In genomic region chr17:64496348-64496785, GRCh38 we compare ENCODE assay signal across 7 cellular contexts. TPM values are rescaled to one million over a fixed set of nuclear protein-coding genes. Genes with fewer than 3 reads are reported as not detected.
DNase-seq lines count a peak whose midpoint lies in the region; ATAC-seq and TF ChIP-seq lines count a peak whose summit lies in the region.

No MANE protein-coding gene starts in this region.

- intact Hi-C loops in PC-9 (cut with micrococcal nuclease; ENCODE audit: unreplicated experiment) (loop anchor here (5.0 kb wide), 1 partner anchor 169 kb away; no protein-coding TSS in a partner anchor), esophagus muscularis mucosa (cut with DNase I) (no loop called here)

- H2AFZ ChIP-seq in PC-9, result peak overlapping the region; percentile 81

- no peaks in the 10 kb centered on the region for H3K27me3 Mint-ChIP-seq in progenitor cell of endocrine pancreas

- peaks cover 36% of the 10 kb centered on the region for H3K4me1 Mint-ChIP-seq in progenitor cell of endocrine pancreas (ENCODE audit: low read depth)

- DNase-seq in PC-9 (peak in 1 of 2 experiments; percentile 42), esophagus muscularis mucosa (ENCODE audit: extremely low spot score) (no peak), progenitor cell of endocrine pancreas (ENCODE audit: low spot score, unreplicated experiment) (no peak), ecto neural progenitor cell (ENCODE audit: low spot score) (no peak), SK-N-DZ (ENCODE audit: low spot score) (no peak)

- H3K36me3 ChIP-seq in PC-9 (ENCODE audit: low read depth) (peaks cover 47% of the 10 kb centered on the region), esophagus muscularis mucosa (peaks cover 26 to 57% (median 49%) of the 10 kb centered on the region in 4 donors)

- peaks cover 58% of the 10 kb centered on the region for H3K4me1 ChIP-seq in PC-9 (replicated peaks; ENCODE audit: insufficient read depth)
- peaks cover 42 to 78% (median 63%) of the 10 kb centered on the region in 4 donors for H3K4me1 ChIP-seq in esophagus muscularis mucosa

- peak overlapping the region; percentile 83 for H3K4me3 ChIP-seq in PC-9
- H3K4me3 ChIP-seq in esophagus muscularis mucosa, result peak overlapping the region; percentile 66 to 79 (median 76)

- peak overlapping the region; percentile 94 for H3K4me3 Mint-ChIP-seq in progenitor cell of endocrine pancreas (ENCODE audit: low read depth)

- peak overlapping the region; percentile 96 for H3K27ac Mint-ChIP-seq in progenitor cell of endocrine pancreas

- no peak for TF ChIP-seq CTCF in PC-9 (conservative IDR thresholded peaks at IDR 0.05)
- no peak for TF ChIP-seq CTCF in esophagus muscularis mucosa (IDR thresholded peaks at IDR 0.05)
- no peak for TF ChIP-seq CTCF in progenitor cell of endocrine pancreas (IDR thresholded peaks at IDR 0.05; ENCODE audit: unreplicated experiment)

- no peak for TF ChIP-seq POLR2A in esophagus muscularis mucosa (IDR thresholded peaks at IDR 0.05; ENCODE audit: low read depth)

- no peaks in the 10 kb centered on the region for H3K27me3 ChIP-seq in PC-9 (ENCODE audit: insufficient read depth, low read depth)
- H3K27me3 ChIP-seq in esophagus muscularis mucosa, result no peaks in the 10 kb centered on the region

- POLR2A ChIA-PET in PC-9 (lab: Charles Lee; ENCODE audit: unreplicated experiment), result interaction anchor here (0.6 to 1.3 kb wide), 3 partner anchors 9 to 11 kb away, joined by 3 to 10 read pairs (median 5); partner anchors contain the start of genes CEP95 and DDX5

- no peak for TF ChIP-seq EP300 in esophagus muscularis mucosa (IDR thresholded peaks at IDR 0.05)

- H3K4me2 ChIP-seq in PC-9, result peak overlapping the region; percentile 98

- H3K79me2 ChIP-seq in PC-9 (ENCODE audit: low read depth), result peaks cover 48% of the 10 kb centered on the region

- H3K27ac ChIP-seq in PC-9 (peak overlapping the region; percentile 90), esophagus muscularis mucosa (replicated peaks in 1 of 4) (peak overlapping the region; percentile 77 to 86 (median 82))

- peaks cover 41% of the 10 kb centered on the region for H4K20me1 ChIP-seq in PC-9 (ENCODE audit: insufficient read depth)

- H3K9me3 Mint-ChIP-seq in progenitor cell of endocrine pancreas (ENCODE audit: low read depth), result no peaks in the 10 kb centered on the region

- H3F3A ChIP-seq in PC-9 (ENCODE audit: insufficient read depth, low read depth), result peaks cover 57% of the 10 kb centered on the region

- H3K36me3 Mint-ChIP-seq in progenitor cell of endocrine pancreas (ENCODE audit: insufficient read depth), result peaks cover 40% of the 10 kb centered on the region

- H3K9me3 ChIP-seq in PC-9 (ENCODE audit: insufficient read depth, low read depth) (no peaks in the 10 kb centered on the region), esophagus muscularis mucosa (no peaks in the 10 kb centered on the region)

- peak; percentile 7 for ATAC-seq in GM21526 (IDR thresholded peaks at IDR 0.05; ENCODE audit: low FRiP score, unreplicated experiment)
- ATAC-seq in GM18868 (IDR thresholded peaks at IDR 0.05; ENCODE audit: unreplicated experiment), result no peak

- H3K9me2 ChIP-seq in PC-9 (ENCODE audit: insufficient read depth), result no peaks in the 10 kb centered on the region

- WGBS in esophagus muscularis mucosa, result under 1% methylated on average over 18 of the region's 20 CpGs

- CTCF ChIA-PET in PC-9 (lab: Charles Lee), result no interaction called here

- BruUV-seq in PC-9 (replicated peaks; lab: Mats Ljungman, UMichigan), result no TSS peak

RNA-seq across cellular contexts. Expression of gene POLG2, which starts 0.5 kb away (rescaled TPM):
- total RNA-seq in PC-9 (2021) (23.3 and 32.7 TPM in 2 replicates), esophagus muscularis mucosa (1 to 10 TPM; 3.2 to 5.0 (median 3.3) TPM), progenitor cell of endocrine pancreas (33.1 and 33.7 TPM in 2 replicates)
- polyA plus RNA-seq in SK-N-DZ (2014; cell fraction: cytosol; rRNA removed), result 28.1 and 35.9 TPM in 2 replicates
- polyA plus RNA-seq in SK-N-DZ (2014; cell fraction: nucleus; rRNA removed), result 70.8 and 89.2 TPM in 2 replicates

RNA-seq across cellular contexts. Expression of gene DDX5, which starts 9.7 kb away (rescaled TPM):
- total RNA-seq in PC-9 (2021) (375 and 402 TPM in 2 replicates), esophagus muscularis mucosa (100 to 1,000 TPM; 422 to 728 (median 528) TPM), progenitor cell of endocrine pancreas (918 and 925 TPM in 2 replicates)
- polyA plus RNA-seq in SK-N-DZ (2014; cell fraction: cytosol; rRNA removed), result 452 and 483 TPM in 2 replicates
- polyA plus RNA-seq in SK-N-DZ (2014; cell fraction: nucleus; rRNA removed), result 1,137 and 1,529 TPM in 2 replicates

RNA-seq across cellular contexts. Expression of gene CEP95, which starts 10.4 kb away (rescaled TPM):
- 56.0 and 57.2 TPM in 2 replicates for total RNA-seq in PC-9 (2021)
- total RNA-seq in esophagus muscularis mucosa, result 10 to 100 TPM; 24.6 to 39.5 (median 34.8) TPM
- total RNA-seq in progenitor cell of endocrine pancreas, result 102 and 108 TPM in 2 replicates
- polyA plus RNA-seq in SK-N-DZ (2014; cell fraction: cytosol; rRNA removed), result 45.5 and 67.4 TPM in 2 replicates
- polyA plus RNA-seq in SK-N-DZ (2014; cell fraction: nucleus; rRNA removed), result 225 and 324 TPM in 2 replicates

RNA-seq across cellular contexts. Expression of gene MILR1, which starts 47.5 kb away (rescaled TPM):
- 22.9 and 25.6 TPM in 2 replicates for total RNA-seq in PC-9 (2021)
- 1 to 10 TPM; 2.9 to 6.6 (median 4.2) TPM for total RNA-seq in esophagus muscularis mucosa
- total RNA-seq in progenitor cell of endocrine pancreas, result not detected in 2 replicates
- polyA plus RNA-seq in SK-N-DZ (2014; cell fraction: cytosol; rRNA removed), result not detected in 2 replicates
- polyA plus RNA-seq in SK-N-DZ (2014; cell fraction: nucleus; rRNA removed), result not detected in 2 replicates
